Comparison of ENCODE assay signal across 18 cellular contexts in genomic region chr5:68659876-68660275, GRCh38.
"Had no signal": no experiment of that assay in that cellular context is flagged by ENCODE, and none has a peak within 500 bp of the region (broad histone marks: within the 10 kb centered on the region; RNA-seq: fewer than 3 reads in every experiment).

No MANE protein-coding gene starts in this region.

- H3K27me3 ChIP-seq: adrenal gland, ascending aorta, colonic mucosa, left lung, upper lobe of right lung had no signal

- H3K27ac Mint-ChIP-seq: activated CD4-positive, alpha-beta memory T cell treated with anti-CD3 and anti-CD28 coated beads for 36 hours; activated naive CD4-positive, alpha-beta T cell treated with anti-CD3 and anti-CD28 coated beads, Interleukin-2, amount 50 U/mL, for 72 hours; activated T-helper 1 cell treated with anti-CD3 and anti-CD28 coated beads, Interleukin-12 subunit alpha, Interleukin-12 subunit beta, Interleukin-2, Interleukin-4 antibody, amounts not matched to agents 30 ng/mL and 10 ng/mL and 1 ng/mL, durations not matched to agents 14 hours and 24 hours and 36 hours; endodermal cell; naive thymus-derived CD8-positive, alpha-beta T cell had no signal

- H3K36me3 Mint-ChIP-seq: activated CD4-positive, alpha-beta memory T cell treated with anti-CD3 and anti-CD28 coated beads for 36 hours; activated naive CD4-positive, alpha-beta T cell treated with anti-CD3 and anti-CD28 coated beads, Interleukin-2, amount 50 U/mL, for 72 hours; naive thymus-derived CD8-positive, alpha-beta T cell had no signal

- DNase-seq: activated CD4-positive, alpha-beta memory T cell treated with anti-CD3 and anti-CD28 coated beads for 36 hours; activated CD4-positive, alpha-beta T cell treated with anti-CD3 and anti-CD28 coated beads for 48 hours; activated gamma-delta T cell treated with Interleukin-2 at 50 U/mL for 16 hours; adrenal gland; colonic mucosa; endodermal cell; kidney glomerular epithelial cell; left lung; naive thymus-derived CD8-positive, alpha-beta T cell; stimulated activated CD4-positive, alpha-beta T cell treated with anti-CD3 and anti-CD28 coated beads, Interleukin-12 subunit alpha, Interleukin-12 subunit beta, amount 100 ng/mL, for 4 hours; stimulated activated CD4-positive, alpha-beta T cell treated with anti-CD3 and anti-CD28 coated beads, Interleukin-4, amount 100 ng/mL, for 4 hours; stimulated activated naive CD8-positive, alpha-beta T cell treated with anti-CD3 and anti-CD28 coated beads, Interleukin-15, Interleukin-2, amounts not matched to agents 100 U/mL and 50 U/mL, for 24 hours; upper lobe of right lung had no signal

- H3K4me3 ChIP-seq: adrenal gland, ascending aorta, colonic mucosa, left lung, lung, prostate gland, upper lobe of right lung had no signal

- H3K27me3 Mint-ChIP-seq: activated CD4-positive, alpha-beta memory T cell treated with anti-CD3 and anti-CD28 coated beads for 36 hours; naive thymus-derived CD8-positive, alpha-beta T cell had no signal

- H3K4me3 Mint-ChIP-seq: activated CD4-positive, alpha-beta memory T cell treated with anti-CD3 and anti-CD28 coated beads for 36 hours; activated T-helper 1 cell treated with anti-CD3 and anti-CD28 coated beads, Interleukin-12 subunit alpha, Interleukin-12 subunit beta, Interleukin-2, Interleukin-4 antibody, amounts not matched to agents 30 ng/mL and 10 ng/mL and 1 ng/mL, durations not matched to agents 14 hours and 24 hours and 36 hours; endodermal cell; naive thymus-derived CD8-positive, alpha-beta T cell had no signal

- H3K9me3 ChIP-seq: adrenal gland, ascending aorta, colonic mucosa, left lung, prostate gland, upper lobe of right lung had no signal

- H3K27ac ChIP-seq: adrenal gland, ascending aorta, colonic mucosa, left lung, prostate gland, upper lobe of right lung had no signal

- ATAC-seq: activated naive CD4-positive, alpha-beta T cell treated with anti-CD3 and anti-CD28 coated beads, Interleukin-2, amount 50 U/mL, for 72 hours; left lung; naive thymus-derived CD8-positive, alpha-beta T cell; stimulated activated naive CD8-positive, alpha-beta T cell treated with anti-CD3 and anti-CD28 coated beads, Interleukin-15, Interleukin-2, amounts not matched to agents 100 U/mL and 50 U/mL, for 24 hours; upper lobe of right lung had no signal

- H3K9me3 Mint-ChIP-seq: activated CD4-positive, alpha-beta memory T cell treated with anti-CD3 and anti-CD28 coated beads for 36 hours; activated naive CD4-positive, alpha-beta T cell treated with anti-CD3 and anti-CD28 coated beads, Interleukin-2, amount 50 U/mL, for 72 hours; activated T-helper 1 cell treated with anti-CD3 and anti-CD28 coated beads, Interleukin-12 subunit alpha, Interleukin-12 subunit beta, Interleukin-2, Interleukin-4 antibody, amounts not matched to agents 30 ng/mL and 10 ng/mL and 1 ng/mL, durations not matched to agents 14 hours and 24 hours and 36 hours; endodermal cell; naive thymus-derived CD8-positive, alpha-beta T cell had no signal

- H3K36me3 ChIP-seq: adrenal gland, ascending aorta, colonic mucosa, left lung, prostate gland, upper lobe of right lung had no signal

- H3K4me1 Mint-ChIP-seq: endodermal cell; naive thymus-derived CD8-positive, alpha-beta T cell had no signal

- H3K4me1 ChIP-seq: adrenal gland, ascending aorta, colonic mucosa, left lung, prostate gland, upper lobe of right lung had no signal
